ENCODE assay signal across 19 cellular contexts in genomic region chr15:22429426-22429825, GRCh38. TPM values are rescaled to one million over a fixed set of nuclear protein-coding genes. Genes with fewer than 3 reads are reported as not detected.
"Had no signal": no experiment of that assay in that cellular context is flagged by ENCODE, and none has a peak within 500 bp of the region (broad histone marks: within the 10 kb centered on the region; RNA-seq: fewer than 3 reads in every experiment).

No MANE protein-coding gene starts in this region.

RNA-seq across cellular contexts. Expression of gene GOLGA6L22, which starts 29.3 kb away (rescaled TPM):
- total RNA-seq: activated naive CD4-positive, alpha-beta T cell treated with anti-CD3 and anti-CD28 coated beads for 36 hours; activated naive CD4-positive, alpha-beta T cell treated with anti-CD3 and anti-CD28 coated beads, Interleukin-2, amount 50 U/mL, for 72 hours; activated naive CD8-positive, alpha-beta T cell treated with anti-CD3 and anti-CD28 coated beads for 36 hours; activated naive CD8-positive, alpha-beta T cell treated with anti-CD3 and anti-CD28 coated beads, Interleukin-2, amount 10 ng/mL, durations not matched to agents 7 days and 5 days; activated T-cell treated with anti-CD3 and anti-CD28 coated beads, Interleukin-2, amount 50 U/mL, for 4 hours; activated T-cell treated with anti-CD3 and anti-CD28 coated beads, Interleukin-2, amount 50 U/mL, for 72 hours; activated T-helper 1 cell treated with anti-CD3 and anti-CD28 coated beads, Interleukin-12 subunit alpha, Interleukin-12 subunit beta, Interleukin-2, Interleukin-4 antibody, amounts not matched to agents 30 ng/mL and 10 ng/mL and 1 ng/mL, durations not matched to agents 14 hours and 24 hours and 36 hours; activated T-helper 17 cell treated with anti-CD3 and anti-CD28 coated beads, Interleukin-2, amount 50 U/mL, for 72 hours; activated T-helper 2 cell treated with anti-CD3 and anti-CD28 coated beads, Interferon-gamma antibody, Interleukin-2, Interleukin-4, amounts not matched to agents 10 μg/mL and 5 μg/mL and 100 μg/mL, durations not matched to agents 14 hours and 24 hours and 36 hours; adrenal gland; aorta; ascending aorta; astrocyte; body of pancreas; breast epithelium; bronchial epithelial cell; cardiac muscle cell; cardiac septum had no signal
- polyA plus RNA-seq: adipose tissue, adrenal gland, aorta, cardiac muscle cell had no signal
